Comparison of ENCODE assay signal across 2 cellular contexts in the genomic region with DNA sequence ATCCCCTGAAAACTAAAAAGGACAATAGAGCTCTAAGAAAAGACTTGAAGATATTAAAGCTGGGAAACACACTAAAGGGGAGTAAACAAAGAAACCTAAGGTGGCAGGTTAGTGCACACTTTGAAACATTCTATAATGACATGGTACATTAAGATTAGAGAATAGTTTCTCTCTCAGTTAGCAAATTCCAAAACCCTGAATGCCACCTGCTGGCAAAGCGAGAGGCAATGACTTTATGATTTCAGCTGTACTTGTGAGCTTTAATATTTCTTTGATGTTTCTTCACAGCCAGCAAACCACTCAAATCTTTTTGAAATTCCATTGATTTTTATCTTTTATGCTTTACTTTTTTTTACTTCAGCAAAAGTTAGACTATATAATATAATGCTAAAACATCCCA.
A peak's percentile ranks its signal among the peaks of the same experiment; 100 is the strongest.
TF ChIP-seq lines count a peak whose summit lies in the region.

No MANE protein-coding gene starts in this region.

TF ChIP-seq in K562, 482 proteins besides CTCF, POLR2A, EP300 and RAD21 (continued from another document):
- TF ChIP-seq SMC3 (conservative IDR thresholded peaks at IDR 0.05; ENCODE audit: insufficient read depth, low read depth, low read length) (0 out of 2 replicates have a peak, but pooled peaks have one; percentile 31), ZBTB1 (CRISPR knock-in tag; IDR thresholded peaks at IDR 0.05; ENCODE audit: borderline replicate concordance, low read depth) (no peak)

TF ChIP-seq in neural cell, 6 proteins besides CTCF, POLR2A, EP300 and RAD21 (continued from another document):
- TF ChIP-seq, protein P1, sequence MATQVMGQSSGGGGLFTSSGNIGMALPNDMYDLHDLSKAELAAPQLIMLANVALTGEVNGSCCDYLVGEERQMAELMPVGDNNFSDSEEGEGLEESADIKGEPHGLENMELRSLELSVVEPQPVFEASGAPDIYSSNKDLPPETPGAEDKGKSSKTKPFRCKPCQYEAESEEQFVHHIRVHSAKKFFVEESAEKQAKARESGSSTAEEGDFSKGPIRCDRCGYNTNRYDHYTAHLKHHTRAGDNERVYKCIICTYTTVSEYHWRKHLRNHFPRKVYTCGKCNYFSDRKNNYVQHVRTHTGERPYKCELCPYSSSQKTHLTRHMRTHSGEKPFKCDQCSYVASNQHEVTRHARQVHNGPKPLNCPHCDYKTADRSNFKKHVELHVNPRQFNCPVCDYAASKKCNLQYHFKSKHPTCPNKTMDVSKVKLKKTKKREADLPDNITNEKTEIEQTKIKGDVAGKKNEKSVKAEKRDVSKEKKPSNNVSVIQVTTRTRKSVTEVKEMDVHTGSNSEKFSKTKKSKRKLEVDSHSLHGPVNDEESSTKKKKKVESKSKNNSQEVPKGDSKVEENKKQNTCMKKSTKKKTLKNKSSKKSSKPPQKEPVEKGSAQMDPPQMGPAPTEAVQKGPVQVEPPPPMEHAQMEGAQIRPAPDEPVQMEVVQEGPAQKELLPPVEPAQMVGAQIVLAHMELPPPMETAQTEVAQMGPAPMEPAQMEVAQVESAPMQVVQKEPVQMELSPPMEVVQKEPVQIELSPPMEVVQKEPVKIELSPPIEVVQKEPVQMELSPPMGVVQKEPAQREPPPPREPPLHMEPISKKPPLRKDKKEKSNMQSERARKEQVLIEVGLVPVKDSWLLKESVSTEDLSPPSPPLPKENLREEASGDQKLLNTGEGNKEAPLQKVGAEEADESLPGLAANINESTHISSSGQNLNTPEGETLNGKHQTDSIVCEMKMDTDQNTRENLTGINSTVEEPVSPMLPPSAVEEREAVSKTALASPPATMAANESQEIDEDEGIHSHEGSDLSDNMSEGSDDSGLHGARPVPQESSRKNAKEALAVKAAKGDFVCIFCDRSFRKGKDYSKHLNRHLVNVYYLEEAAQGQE (IDR thresholded peaks at IDR 0.05; ENCODE audit: borderline replicate concordance), result no peak
- TF ChIP-seq MXI1 (conservative IDR thresholded peaks at IDR 0.05; ENCODE audit: poor library complexity, severe bottlenecking) (no peak), SMC3 (conservative IDR thresholded peaks at IDR 0.05; ENCODE audit: poor library complexity) (no peak), TAF1 (IDR thresholded peaks at IDR 0.05; ENCODE audit: low read depth) (no peak), POLR2AphosphoS5 (IDR thresholded peaks at IDR 0.05) (no peak)
